ENCODE assay signal across 8 cellular contexts in the genomic region with DNA sequence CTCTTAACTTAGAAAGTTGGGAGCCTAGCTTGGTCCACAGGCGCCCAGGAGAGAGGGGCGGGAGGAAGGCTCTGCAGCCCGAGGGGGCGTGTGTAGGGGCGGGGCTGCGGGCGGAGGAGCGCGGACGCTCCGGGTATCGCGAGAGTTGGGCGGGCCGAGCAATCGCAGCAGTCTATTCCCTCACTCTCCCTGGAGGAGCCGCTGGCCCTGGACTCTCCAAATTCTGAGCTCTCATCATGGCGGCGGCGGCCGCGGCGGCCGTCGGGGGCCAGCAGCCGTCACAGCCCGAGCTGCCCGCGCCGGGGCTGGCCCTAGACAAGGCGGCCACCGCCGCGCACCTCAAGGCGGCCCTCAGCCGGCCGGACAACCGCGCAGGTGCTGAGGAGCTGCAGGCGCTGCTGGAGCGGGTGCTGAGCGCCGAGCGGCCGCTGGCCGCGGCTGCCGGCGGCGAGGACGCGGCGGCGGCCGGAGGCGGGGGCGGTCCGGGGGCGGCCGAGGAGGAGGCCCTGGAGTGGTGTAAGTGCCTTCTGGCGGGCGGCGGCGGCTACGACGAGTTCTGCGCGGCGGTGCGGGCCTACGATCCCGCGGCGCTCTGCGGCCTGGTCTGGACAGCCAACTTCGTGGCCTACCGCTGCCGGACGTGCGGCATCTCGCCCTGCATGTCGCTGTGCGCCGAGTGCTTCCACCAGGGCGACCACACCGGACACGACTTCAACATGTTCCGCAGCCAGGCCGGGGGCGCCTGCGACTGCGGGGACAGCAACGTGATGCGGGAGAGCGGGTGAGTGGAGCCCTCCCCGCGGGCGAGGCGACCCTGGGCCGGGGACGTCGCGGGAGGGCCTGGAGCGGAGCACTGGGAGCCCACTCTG. TPM values are rescaled to one million over a fixed set of nuclear protein-coding genes. Genes with fewer than 3 reads are reported as not detected.
A peak's percentile ranks its signal among the peaks of the same experiment; 100 is the strongest.
DNase-seq lines count a peak whose midpoint lies in the region; TF ChIP-seq lines count a peak whose summit lies in the region.

UBR3 (plus strand) TSS at position 183 of the 869 bp plus-strand sequence; CDS start at position 237, 54 bp downstream.

- peaks cover 7% of the 10 kb centered on the region for H3K9me3 Mint-ChIP-seq in nephron progenitor cell
- H3K9me3 Mint-ChIP-seq in stimulated activated naive CD8-positive, alpha-beta T cell treated with anti-CD3 and anti-CD28 coated beads, Interleukin-15, Interleukin-2, amounts not matched to agents 100 ng/mL and 50 ng/mL, for 24 hours: no peaks in the 10 kb centered on the region

- H3K4me3 Mint-ChIP-seq in nephron progenitor cell: peak within 1 kb of the TSS; percentile 97
- H3K4me3 Mint-ChIP-seq in stimulated activated naive CD8-positive, alpha-beta T cell treated with anti-CD3 and anti-CD28 coated beads, Interleukin-15, Interleukin-2, amounts not matched to agents 100 ng/mL and 50 ng/mL, for 24 hours: peak within 1 kb of the TSS; percentile 96

- H3K27ac Mint-ChIP-seq in nephron progenitor cell: peak within 1 kb of the TSS; percentile 94
- H3K27ac Mint-ChIP-seq in stimulated activated naive CD8-positive, alpha-beta T cell treated with anti-CD3 and anti-CD28 coated beads, Interleukin-15, Interleukin-2, amounts not matched to agents 100 ng/mL and 50 ng/mL, for 24 hours: peak within 1 kb of the TSS; percentile 95

- H3K27me3 Mint-ChIP-seq in nephron progenitor cell (ENCODE audit: low read depth, poor library complexity): peaks cover 2% of the 10 kb centered on the region
- no peaks in the 10 kb centered on the region for H3K27me3 Mint-ChIP-seq in stimulated activated naive CD8-positive, alpha-beta T cell treated with anti-CD3 and anti-CD28 coated beads, Interleukin-15, Interleukin-2, amounts not matched to agents 100 ng/mL and 50 ng/mL, for 24 hours

- TF ChIP-seq CTCF in LNCaP clone FGC (IDR thresholded peaks at IDR 0.05; ENCODE audit: control insufficient read depth, extremely low read depth, insufficient read depth) (no peak), fibroblast of the aortic adventitia (IDR thresholded peaks at IDR 0.05; ENCODE audit: insufficient read depth, low read length) (peak; percentile 35), nephron progenitor cell (IDR thresholded peaks at IDR 0.05) (no peak)

- peak; percentile 92 for DNase-seq in EL
- peak; percentile 71 for DNase-seq in GOT3 (lab: John Stamatoyannopoulos, UW)
- DNase-seq in LNCaP clone FGC (ENCODE audit: low read depth): peak; percentile 61
- peak; percentile 59 for DNase-seq in SHP77 treated with DMSO at 0.1 percent for 48 hours (lab: John Stamatoyannopoulos, UW)
- peak; percentile 96 for DNase-seq in activated effector memory CD4-positive, alpha-beta T cell treated with anti-CD3 and anti-CD28 coated beads, Interleukin-2, amount 50 U/mL, for 16 hours
- DNase-seq in fibroblast of the aortic adventitia (ENCODE audit: low read depth): peak; percentile 93
- DNase-seq in nephron progenitor cell: peak; percentile 95

- H3K36me3 Mint-ChIP-seq in nephron progenitor cell (ENCODE audit: low read depth): peaks cover 27% of the 10 kb centered on the region
- H3K36me3 Mint-ChIP-seq in stimulated activated naive CD8-positive, alpha-beta T cell treated with anti-CD3 and anti-CD28 coated beads, Interleukin-15, Interleukin-2, amounts not matched to agents 100 ng/mL and 50 ng/mL, for 24 hours (ENCODE audit: low read depth): peaks cover 23% of the 10 kb centered on the region

- peaks cover 48% of the 10 kb centered on the region for H3K4me1 Mint-ChIP-seq in nephron progenitor cell
- peaks cover 66% of the 10 kb centered on the region for H3K4me1 Mint-ChIP-seq in stimulated activated naive CD8-positive, alpha-beta T cell treated with anti-CD3 and anti-CD28 coated beads, Interleukin-15, Interleukin-2, amounts not matched to agents 100 ng/mL and 50 ng/mL, for 24 hours (ENCODE audit: low read depth)

- H3K4me3 ChIP-seq in LNCaP clone FGC (ENCODE audit: low read depth, low read length): peak within 1 kb of the TSS; percentile 73
- H3K4me3 ChIP-seq in fibroblast of the aortic adventitia (ENCODE audit: low read depth, low read length): peak within 1 kb of the TSS; percentile 90

RNA-seq across cellular contexts. Expression of gene UBR3, which starts in this region (rescaled TPM):
- total RNA-seq in fibroblast of the aortic adventitia (ENCODE audit: low replicate concordance): 29.2 and 45.5 TPM in 2 replicates

Comparison
In these comparisons a context has a peak if more than half of its experiments do, and no peak if none do; other contexts are left out.
1. Peak in every context shown above with its lines: DNase-seq and H3K4me3 ChIP-seq.